ENCODE assay signal across 8 cellular contexts in the genomic region with DNA sequence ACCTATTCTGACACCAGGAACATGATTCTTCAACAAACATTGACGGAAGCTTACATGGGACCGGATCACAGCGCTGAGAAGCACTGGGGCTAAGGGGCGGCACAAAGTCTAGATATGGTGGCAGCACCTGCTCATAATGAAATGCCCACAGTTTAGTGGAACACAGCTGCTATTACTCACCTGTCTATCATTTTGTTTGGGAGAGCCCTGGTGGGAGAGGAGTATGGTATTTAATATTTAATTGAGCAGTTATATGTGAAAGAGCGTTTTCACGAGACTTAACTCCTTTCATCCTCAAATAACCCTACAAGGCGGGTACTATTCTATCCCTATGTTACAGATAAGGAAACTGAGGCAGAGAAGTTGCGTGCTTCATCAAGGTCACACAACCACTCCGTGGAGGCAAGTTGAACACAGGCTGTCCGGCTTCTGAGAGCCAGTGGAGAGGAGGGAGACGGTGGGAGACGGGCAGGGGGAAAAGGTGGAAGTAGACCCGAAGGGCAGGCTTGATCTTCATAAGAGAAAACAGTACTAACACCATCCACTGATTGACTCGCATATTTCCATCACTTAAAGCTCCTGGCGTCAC. TPM values are rescaled to one million over a fixed set of nuclear protein-coding genes. Genes with fewer than 3 reads are reported as not detected.
DNase-seq lines count a peak whose midpoint lies in the region; ATAC-seq and TF ChIP-seq lines count a peak whose summit lies in the region.

No MANE protein-coding gene starts in this region.

- H3K4me1 Mint-ChIP-seq in activated CD4-positive, alpha-beta T cell treated with anti-CD3 and anti-CD28 coated beads, Interleukin-2, amount 10 ng/mL, durations not matched to agents 24 days and 14 days = peaks cover 32% of the 10 kb centered on the region

- H3K9me3 Mint-ChIP-seq in activated CD4-positive, alpha-beta T cell treated with anti-CD3 and anti-CD28 coated beads, Interleukin-2, amount 10 ng/mL, durations not matched to agents 24 days and 14 days = no peaks in the 10 kb centered on the region

- no peak for DNase-seq in activated CD4-positive, alpha-beta T cell treated with anti-CD3 and anti-CD28 coated beads, Interleukin-2, amount 10 ng/mL, durations not matched to agents 24 days and 14 days
- DNase-seq in activated CD4-positive, alpha-beta T cell treated with anti-CD3 and anti-CD28 coated beads, Interleukin-2, amount 50 U/mL, for 4 hours = no peak
- DNase-seq in foreskin keratinocyte (no peak), sciatic nerve (ENCODE audit: low spot score) (no peak), CD1c-positive myeloid dendritic cell (ENCODE audit: extremely low spot score) (no peak), HCEC 1CT (no peak)

- intact Hi-C loops in activated CD4-positive, alpha-beta T cell treated with anti-CD3 and anti-CD28 coated beads, Interleukin-2, amount 10 ng/mL, durations not matched to agents 24 days and 14 days (cut with micrococcal nuclease) = loop anchor here (1.0 to 5.0 kb wide), 9 partner anchors 67 to 660 kb away; a partner anchor contains a TSS
- intact Hi-C loops in sciatic nerve (cut with DNase I) = loop anchor here (1.0 kb wide), 1 partner anchor 15 kb away; no protein-coding TSS in a partner anchor

- no peaks in the 10 kb centered on the region for H3K27me3 ChIP-seq in foreskin keratinocyte

- TF ChIP-seq CTCF in foreskin keratinocyte (conservative IDR thresholded peaks at IDR 0.05) = no peak

- peaks cover 8% of the 10 kb centered on the region for H3K4me1 ChIP-seq in foreskin keratinocyte

- H3K27ac Mint-ChIP-seq in activated CD4-positive, alpha-beta T cell treated with anti-CD3 and anti-CD28 coated beads, Interleukin-2, amount 10 ng/mL, durations not matched to agents 24 days and 14 days = peak overlapping the region; percentile 97

- H3K36me3 Mint-ChIP-seq in activated CD4-positive, alpha-beta T cell treated with anti-CD3 and anti-CD28 coated beads, Interleukin-2, amount 10 ng/mL, durations not matched to agents 24 days and 14 days (ENCODE audit: low read depth) = peaks cover 25% of the 10 kb centered on the region

- H3K4me3 Mint-ChIP-seq in activated CD4-positive, alpha-beta T cell treated with anti-CD3 and anti-CD28 coated beads, Interleukin-2, amount 10 ng/mL, durations not matched to agents 24 days and 14 days = peak overlapping the region; percentile 92

- H3K27me3 Mint-ChIP-seq in activated CD4-positive, alpha-beta T cell treated with anti-CD3 and anti-CD28 coated beads, Interleukin-2, amount 10 ng/mL, durations not matched to agents 24 days and 14 days = no peaks in the 10 kb centered on the region

- peak overlapping the region; percentile 92 for H3K27ac ChIP-seq in foreskin keratinocyte

- ATAC-seq in HG02973 (IDR thresholded peaks at IDR 0.05; ENCODE audit: unreplicated experiment) (peak; percentile 15), SK-N-SH treated with all-trans-retinoic acid at 6 μM for 48 hours (peak; percentile 46), foreskin keratinocyte (no peak), sciatic nerve (peak; percentile 13)

TF ChIP-seq in SK-N-SH treated with all-trans-retinoic acid at 6 μM for 48 hours, 23 proteins besides CTCF, POLR2A, EP300 and RAD21 (continues in another document):
- TF ChIP-seq PPARA (CRISPR knock-in tag; IDR thresholded peaks at IDR 0.05; ENCODE audit: borderline replicate concordance) = no peak
- TF ChIP-seq ISL1 (CRISPR knock-in tag; IDR thresholded peaks at IDR 0.05) = no peak
- TF ChIP-seq, protein P1, sequence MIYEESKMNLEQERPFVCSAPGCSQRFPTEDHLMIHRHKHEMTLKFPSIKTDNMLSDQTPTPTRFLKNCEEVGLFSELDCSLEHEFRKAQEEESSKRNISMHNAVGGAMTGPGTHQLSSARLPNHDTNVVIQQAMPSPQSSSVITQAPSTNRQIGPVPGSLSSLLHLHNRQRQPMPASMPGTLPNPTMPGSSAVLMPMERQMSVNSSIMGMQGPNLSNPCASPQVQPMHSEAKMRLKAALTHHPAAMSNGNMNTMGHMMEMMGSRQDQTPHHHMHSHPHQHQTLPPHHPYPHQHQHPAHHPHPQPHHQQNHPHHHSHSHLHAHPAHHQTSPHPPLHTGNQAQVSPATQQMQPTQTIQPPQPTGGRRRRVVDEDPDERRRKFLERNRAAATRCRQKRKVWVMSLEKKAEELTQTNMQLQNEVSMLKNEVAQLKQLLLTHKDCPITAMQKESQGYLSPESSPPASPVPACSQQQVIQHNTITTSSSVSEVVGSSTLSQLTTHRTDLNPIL (CRISPR knock-in tag; IDR thresholded peaks at IDR 0.05; ENCODE audit: low read depth) = no peak
- TF ChIP-seq, protein P2, sequence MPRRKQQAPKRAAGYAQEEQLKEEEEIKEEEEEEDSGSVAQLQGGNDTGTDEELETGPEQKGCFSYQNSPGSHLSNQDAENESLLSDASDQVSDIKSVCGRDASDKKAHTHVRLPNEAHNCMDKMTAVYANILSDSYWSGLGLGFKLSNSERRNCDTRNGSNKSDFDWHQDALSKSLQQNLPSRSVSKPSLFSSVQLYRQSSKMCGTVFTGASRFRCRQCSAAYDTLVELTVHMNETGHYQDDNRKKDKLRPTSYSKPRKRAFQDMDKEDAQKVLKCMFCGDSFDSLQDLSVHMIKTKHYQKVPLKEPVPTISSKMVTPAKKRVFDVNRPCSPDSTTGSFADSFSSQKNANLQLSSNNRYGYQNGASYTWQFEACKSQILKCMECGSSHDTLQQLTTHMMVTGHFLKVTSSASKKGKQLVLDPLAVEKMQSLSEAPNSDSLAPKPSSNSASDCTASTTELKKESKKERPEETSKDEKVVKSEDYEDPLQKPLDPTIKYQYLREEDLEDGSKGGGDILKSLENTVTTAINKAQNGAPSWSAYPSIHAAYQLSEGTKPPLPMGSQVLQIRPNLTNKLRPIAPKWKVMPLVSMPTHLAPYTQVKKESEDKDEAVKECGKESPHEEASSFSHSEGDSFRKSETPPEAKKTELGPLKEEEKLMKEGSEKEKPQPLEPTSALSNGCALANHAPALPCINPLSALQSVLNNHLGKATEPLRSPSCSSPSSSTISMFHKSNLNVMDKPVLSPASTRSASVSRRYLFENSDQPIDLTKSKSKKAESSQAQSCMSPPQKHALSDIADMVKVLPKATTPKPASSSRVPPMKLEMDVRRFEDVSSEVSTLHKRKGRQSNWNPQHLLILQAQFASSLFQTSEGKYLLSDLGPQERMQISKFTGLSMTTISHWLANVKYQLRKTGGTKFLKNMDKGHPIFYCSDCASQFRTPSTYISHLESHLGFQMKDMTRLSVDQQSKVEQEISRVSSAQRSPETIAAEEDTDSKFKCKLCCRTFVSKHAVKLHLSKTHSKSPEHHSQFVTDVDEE (CRISPR knock-in tag; IDR thresholded peaks at IDR 0.05) = no peak
- TF ChIP-seq RARB (CRISPR knock-in tag; IDR thresholded peaks at IDR 0.05) = no peak
- TF ChIP-seq ZNF565 (CRISPR knock-in tag; conservative IDR thresholded peaks at IDR 0.05; ENCODE audit: low read depth) = no peak
- no peak for TF ChIP-seq ZNF8 (CRISPR knock-in tag; IDR thresholded peaks at IDR 0.05)
- TF ChIP-seq, protein P3, sequence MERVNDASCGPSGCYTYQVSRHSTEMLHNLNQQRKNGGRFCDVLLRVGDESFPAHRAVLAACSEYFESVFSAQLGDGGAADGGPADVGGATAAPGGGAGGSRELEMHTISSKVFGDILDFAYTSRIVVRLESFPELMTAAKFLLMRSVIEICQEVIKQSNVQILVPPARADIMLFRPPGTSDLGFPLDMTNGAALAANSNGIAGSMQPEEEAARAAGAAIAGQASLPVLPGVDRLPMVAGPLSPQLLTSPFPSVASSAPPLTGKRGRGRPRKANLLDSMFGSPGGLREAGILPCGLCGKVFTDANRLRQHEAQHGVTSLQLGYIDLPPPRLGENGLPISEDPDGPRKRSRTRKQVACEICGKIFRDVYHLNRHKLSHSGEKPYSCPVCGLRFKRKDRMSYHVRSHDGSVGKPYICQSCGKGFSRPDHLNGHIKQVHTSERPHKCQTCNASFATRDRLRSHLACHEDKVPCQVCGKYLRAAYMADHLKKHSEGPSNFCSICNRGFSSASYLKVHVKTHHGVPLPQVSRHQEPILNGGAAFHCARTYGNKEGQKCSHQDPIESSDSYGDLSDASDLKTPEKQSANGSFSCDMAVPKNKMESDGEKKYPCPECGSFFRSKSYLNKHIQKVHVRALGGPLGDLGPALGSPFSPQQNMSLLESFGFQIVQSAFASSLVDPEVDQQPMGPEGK (CRISPR knock-in tag; IDR thresholded peaks at IDR 0.05; ENCODE audit: borderline replicate concordance) = no peak
- TF ChIP-seq ESRRG (CRISPR knock-in tag; IDR thresholded peaks at IDR 0.05) = no peak
- no peak for TF ChIP-seq ZNF70 (CRISPR knock-in tag; IDR thresholded peaks at IDR 0.05)
- no peak for TF ChIP-seq SNAI2 (CRISPR knock-in tag; IDR thresholded peaks at IDR 0.05)
- no peak for TF ChIP-seq GLIS3 (CRISPR knock-in tag; IDR thresholded peaks at IDR 0.05)
- TF ChIP-seq ZFP30 (CRISPR knock-in tag; IDR thresholded peaks at IDR 0.05) = no peak
- TF ChIP-seq TCF4 (CRISPR knock-in tag; IDR thresholded peaks at IDR 0.05; ENCODE audit: borderline replicate concordance) = no peak
- no peak for TF ChIP-seq BACH2 (CRISPR knock-in tag; IDR thresholded peaks at IDR 0.05; ENCODE audit: borderline replicate concordance)
- TF ChIP-seq ARNTL (CRISPR knock-in tag; IDR thresholded peaks at IDR 0.05; ENCODE audit: borderline replicate concordance, low read depth) = no peak
- TF ChIP-seq, protein P4, sequence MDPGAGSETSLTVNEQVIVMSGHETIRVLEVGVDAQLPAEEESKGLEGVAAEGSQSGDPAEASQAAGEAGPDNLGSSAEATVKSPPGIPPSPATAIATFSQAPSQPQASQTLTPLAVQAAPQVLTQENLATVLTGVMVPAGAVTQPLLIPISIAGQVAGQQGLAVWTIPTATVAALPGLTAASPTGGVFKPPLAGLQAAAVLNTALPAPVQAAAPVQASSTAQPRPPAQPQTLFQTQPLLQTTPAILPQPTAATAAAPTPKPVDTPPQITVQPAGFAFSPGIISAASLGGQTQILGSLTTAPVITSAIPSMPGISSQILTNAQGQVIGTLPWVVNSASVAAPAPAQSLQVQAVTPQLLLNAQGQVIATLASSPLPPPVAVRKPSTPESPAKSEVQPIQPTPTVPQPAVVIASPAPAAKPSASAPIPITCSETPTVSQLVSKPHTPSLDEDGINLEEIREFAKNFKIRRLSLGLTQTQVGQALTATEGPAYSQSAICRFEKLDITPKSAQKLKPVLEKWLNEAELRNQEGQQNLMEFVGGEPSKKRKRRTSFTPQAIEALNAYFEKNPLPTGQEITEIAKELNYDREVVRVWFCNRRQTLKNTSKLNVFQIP (CRISPR knock-in tag; IDR thresholded peaks at IDR 0.05; ENCODE audit: borderline replicate concordance, low read depth) = no peak

RNA-seq across cellular contexts. Expression of a gene that starts 0.8 kb away (rescaled TPM):
- total RNA-seq in activated CD4-positive, alpha-beta T cell treated with anti-CD3 and anti-CD28 coated beads, Interleukin-2, amount 10 ng/mL, durations not matched to agents 24 days and 14 days = 41.4 and 42.7 TPM in 2 replicates
- total RNA-seq in foreskin keratinocyte = 29.9 and 30.4 TPM in 2 replicates
- 10.4 and 12.6 TPM in 2 replicates for polyA plus RNA-seq in foreskin keratinocyte
- 41.6 TPM for total RNA-seq in sciatic nerve
